9 cellular contexts compared by ENCODE assay signal in genomic region chr12:52851787-52852186, GRCh38. TPM values are rescaled to one million over a fixed set of nuclear protein-coding genes. Genes with fewer than 3 reads are reported as not detected.
"Had no signal": no experiment of that assay in that cellular context is flagged by ENCODE, and none has a peak within 500 bp of the region (broad histone marks: within the 10 kb centered on the region; RNA-seq: fewer than 3 reads in every experiment).

No MANE protein-coding gene starts in this region.

- FAIRE-seq: G401.6, GM12878, GM12891, GM12892, GM18507, GM19239 had no signal

- H3K4me3 ChIP-seq: GM12878 had no signal

- ATAC-seq: GM12878 had no signal

- DNase-seq: GDM1, GF-D8 had no signal

RNA-seq across cellular contexts. Expression of gene KRT78, which starts 3.0 kb away (rescaled TPM):
- total RNA-seq: GM12878 had no signal

RNA-seq across cellular contexts. Expression of gene KRT79, which starts 17.7 kb away (rescaled TPM):
- total RNA-seq: G401, GM12878 had no signal

RNA-seq across cellular contexts. Expression of gene KRT4, which starts 37.9 kb away (rescaled TPM):
- total RNA-seq: G401, GM12878 had no signal
- polyA plus RNA-seq: GM12878 had no signal

RNA-seq across cellular contexts. Expression of gene KRT3, which starts 55.9 kb away (rescaled TPM):
- total RNA-seq: G401, GM12878 had no signal
- polyA plus RNA-seq: GM12878 had no signal
